ENCODE assay signal across 10 cellular contexts in the genomic region with DNA sequence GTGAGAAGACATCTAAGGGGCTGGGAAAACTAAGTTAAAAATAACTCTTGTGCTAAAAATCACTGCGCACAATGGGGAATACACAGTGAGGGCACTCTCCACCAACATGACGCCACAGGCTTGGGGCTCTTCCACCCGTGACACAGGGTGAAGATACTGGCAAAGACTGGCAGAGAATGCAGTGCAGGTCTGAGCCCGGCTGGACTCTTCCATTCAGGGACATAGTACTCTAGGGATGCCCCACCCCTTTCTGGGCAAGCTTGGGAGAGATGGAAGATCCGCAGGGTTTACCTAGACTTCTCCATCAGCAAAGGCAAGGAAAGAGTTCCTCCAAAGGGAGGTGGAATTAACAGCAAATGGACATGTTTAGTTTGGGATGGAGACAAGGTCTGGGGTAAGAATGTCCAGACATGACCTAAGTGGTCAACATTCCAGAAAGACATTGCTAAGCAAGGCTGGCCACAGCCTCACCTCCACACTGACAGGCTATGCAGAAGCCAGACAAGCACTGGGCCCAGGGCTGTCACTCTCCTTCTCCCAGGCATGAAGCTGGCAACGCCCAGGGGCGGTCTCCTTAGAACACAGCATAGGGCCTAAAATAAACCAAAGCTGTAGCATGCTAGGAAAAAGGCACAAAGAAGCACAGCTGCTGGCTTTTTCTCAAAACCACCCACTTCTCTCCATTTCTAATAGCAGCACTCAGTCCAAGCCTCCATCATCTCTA. TPM values are rescaled to one million over a fixed set of nuclear protein-coding genes. Genes with fewer than 3 reads are reported as not detected.
DNase-seq lines count a peak whose midpoint lies in the region; ATAC-seq, FAIRE-seq and TF ChIP-seq lines count a peak whose summit lies in the region.
"Had no signal": no experiment of that assay in that cellular context is flagged by ENCODE, and none has a peak within 500 bp of the region (broad histone marks: within the 10 kb centered on the region; RNA-seq: fewer than 3 reads in every experiment).

No MANE protein-coding gene starts in this region.

- no peak for ATAC-seq in GM21786 (IDR thresholded peaks at IDR 0.05; ENCODE audit: unreplicated experiment)
- ATAC-seq in GM18870 (IDR thresholded peaks at IDR 0.05; ENCODE audit: unreplicated experiment), result no peak
- ATAC-seq in GM23338, result no peak; the same call in 2 of the 3 replicates

- FAIRE-seq in urothelium cell line (lab: Jason Lieb, UNC), result no peak

- no peaks in the 10 kb centered on the region for H3K27me3 Mint-ChIP-seq in mesothelial cell of epicardium (ENCODE audit: low read depth)
- peaks cover 2% of the 10 kb centered on the region for H3K27me3 Mint-ChIP-seq in GM23338 (ENCODE audit: insufficient read depth, low read depth, poor library complexity)
- H3K27me3 Mint-ChIP-seq: dendritic cell treated with granulocyte-macrophage colony-stimulating factor and Interleukin-4, amounts not matched to agents 40 ng/mL and 50 ng/mL, for 4 days had no signal

- H3K9ac ChIP-seq in OCI-LY1 (ENCODE audit: low read length), result no peak overlapping the region

- H3K4me1 Mint-ChIP-seq in mesothelial cell of epicardium, result peaks cover 24% of the 10 kb centered on the region
- peaks cover 27% of the 10 kb centered on the region; the same call in 2 of the 3 replicates for H3K4me1 Mint-ChIP-seq in GM23338

- H3F3A ChIP-seq in OCI-LY1 (ENCODE audit: insufficient read depth, low read length) (no peaks in the 10 kb centered on the region), GM23338 (replicated peaks; ENCODE audit: low read depth) (no peaks in the 10 kb centered on the region)

- H3K27ac Mint-ChIP-seq in mesothelial cell of epicardium, result peak overlapping the region; percentile 48
- no peak overlapping the region; the same call in 1 of the 2 replicates for H3K27ac Mint-ChIP-seq in GM23338
- H3K27ac Mint-ChIP-seq: dendritic cell treated with granulocyte-macrophage colony-stimulating factor and Interleukin-4, amounts not matched to agents 40 ng/mL and 50 ng/mL, for 4 days had no signal

- TF ChIP-seq CTCF in OCI-LY1 (IDR thresholded peaks at IDR 0.05; ENCODE audit: low read length) (no peak), mesothelial cell of epicardium (IDR thresholded peaks at IDR 0.05; ENCODE audit: unreplicated experiment) (no peak), tibial artery (IDR thresholded peaks at IDR 0.05) (no peak), GM23338 (conservative IDR thresholded peaks at IDR 0.05; ENCODE audit: low read depth in 2 of 2) (no peak)

- peaks cover 5% of the 10 kb centered on the region for H3K9me3 Mint-ChIP-seq in mesothelial cell of epicardium
- no peaks in the 10 kb centered on the region for H3K9me3 Mint-ChIP-seq in GM23338
- H3K9me3 Mint-ChIP-seq: dendritic cell treated with granulocyte-macrophage colony-stimulating factor and Interleukin-4, amounts not matched to agents 40 ng/mL and 50 ng/mL, for 4 days had no signal

- no peaks in the 10 kb centered on the region for H3K9me3 ChIP-seq in OCI-LY1 (ENCODE audit: low read length)
- H3K9me3 ChIP-seq in tibial artery, result no peaks in the 10 kb centered on the region

- H3K27me3 ChIP-seq in OCI-LY1 (ENCODE audit: insufficient read depth, low read length) (no peaks in the 10 kb centered on the region), tibial artery (no peaks in the 10 kb centered on the region), GM23338 (ENCODE audit: insufficient read depth) (no peaks in the 10 kb centered on the region)

- H3K36me3 ChIP-seq in OCI-LY1 (ENCODE audit: insufficient read depth, low read length) (peaks cover 72% of the 10 kb centered on the region), tibial artery (peaks cover 0 to 7% (median 4%) of the 10 kb centered on the region in 3 donors), GM23338 (ENCODE audit: insufficient read depth) (peaks cover 8% of the 10 kb centered on the region)

- no peaks in the 10 kb centered on the region for H4K20me1 ChIP-seq in OCI-LY1 (ENCODE audit: insufficient read depth, low read length)
- 0 out of 2 replicates have a peak, but pooled peaks cover 6% of the 10 kb centered on the region for H4K20me1 ChIP-seq in GM23338 (replicated peaks; ENCODE audit: insufficient read depth)

- H3K27ac ChIP-seq in OCI-LY1 (ENCODE audit: low read depth, low read length, poor library complexity, severe bottlenecking), result peak overlapping the region; percentile 10
- H3K27ac ChIP-seq in epithelial cell of prostate, result peak overlapping the region; percentile 67
- H3K27ac ChIP-seq in tibial artery, result peak overlapping the region; percentile 84 to 85
- H3K27ac ChIP-seq in GM23338 (ENCODE audit: low read depth), result no peak overlapping the region

- H2AFZ ChIP-seq in OCI-LY1 (ENCODE audit: low read length) (no peak overlapping the region), GM23338 (no peak overlapping the region)

- H3K79me2 ChIP-seq in OCI-LY1 (ENCODE audit: insufficient read depth, low read length) (no peaks in the 10 kb centered on the region), GM23338 (replicated peaks; ENCODE audit: insufficient read depth) (peaks cover 3% of the 10 kb centered on the region; the same call in 1 of the 2 replicates)

- H3K36me3 Mint-ChIP-seq in mesothelial cell of epicardium (peaks cover 38% of the 10 kb centered on the region), GM23338 (ENCODE audit: low read depth) (peaks cover 30% of the 10 kb centered on the region)

- H3K4me1 ChIP-seq in OCI-LY1 (ENCODE audit: insufficient read depth, low read length, severe bottlenecking) (peaks cover 15% of the 10 kb centered on the region), tibial artery (peaks cover 0 to 100% (median 82%) of the 10 kb centered on the region in 4 donors), GM23338 (ENCODE audit: insufficient read depth) (no peaks in the 10 kb centered on the region; the same call in 1 of the 2 replicates)

- no peak for DNase-seq in epithelial cell of prostate (ENCODE audit: low read depth, low spot score)
- DNase-seq in mesothelial cell of epicardium (ENCODE audit: low spot score in 2 of 2, unreplicated experiment in 2 of 2), result no peak
- DNase-seq in tibial artery, result peak; percentile 85 to 92
- no peak for DNase-seq in GM23338 (ENCODE audit: low spot score)
- DNase-seq in urothelium cell line (ENCODE audit: low spot score), result no peak
- DNase-seq: NCI-H1048 had no signal

- intact Hi-C loops in tibial artery (cut with DNase I; ENCODE audit: low total_unique reads), result loop anchor here (5.0 kb wide), 2 partner anchors 117 to 317 kb away; no protein-coding TSS in a partner anchor

- H3K4me3 ChIP-seq in OCI-LY1 (ENCODE audit: low read depth, low read length, poor library complexity, severe bottlenecking), result no peak overlapping the region
- H3K4me3 ChIP-seq in tibial artery, result no peak overlapping the region
- H3K4me3 ChIP-seq in GM23338, result no peak overlapping the region

- H3K4me2 ChIP-seq in OCI-LY1 (ENCODE audit: low read length), result no peak overlapping the region
- H3K4me2 ChIP-seq in GM23338, result no peak overlapping the region

- no peak overlapping the region for H3K4me3 Mint-ChIP-seq in mesothelial cell of epicardium
- no peak overlapping the region for H3K4me3 Mint-ChIP-seq in GM23338
- H3K4me3 Mint-ChIP-seq: dendritic cell treated with granulocyte-macrophage colony-stimulating factor and Interleukin-4, amounts not matched to agents 40 ng/mL and 50 ng/mL, for 4 days had no signal

- H3K9me2 ChIP-seq in OCI-LY1 (ENCODE audit: low read depth, low read length), result no peaks in the 10 kb centered on the region
- H3K9me2 ChIP-seq in GM23338 (ENCODE audit: insufficient read depth), result peaks cover 5% of the 10 kb centered on the region; the same call in 1 of the 2 replicates

TF ChIP-seq in GM23338, 12 proteins besides CTCF, POLR2A, EP300 and RAD21 (continues in another document):
- TF ChIP-seq ZNF114 (CRISPR knock-in tag; IDR thresholded peaks at IDR 0.05), result no peak
- TF ChIP-seq ETS1 (IDR thresholded peaks at IDR 0.05), result no peak
- TF ChIP-seq CREB1 (CRISPR knock-in tag; IDR thresholded peaks at IDR 0.05; ENCODE audit: low read depth), result no peak
- no peak for TF ChIP-seq STAT1 (IDR thresholded peaks at IDR 0.05; ENCODE audit: unreplicated experiment)
- TF ChIP-seq POLR2AphosphoS5 (IDR thresholded peaks at IDR 0.05; ENCODE audit: low read depth), result no peak
- no peak for TF ChIP-seq EZH2 (IDR thresholded peaks at IDR 0.05; ENCODE audit: low read depth, unreplicated experiment)

RNA-seq across cellular contexts. Expression of gene XPNPEP1, which starts 28.1 kb away (rescaled TPM):
- 85.6 to 88.7 TPM (median 87.7 TPM) in 3 replicates for total RNA-seq in mesothelial cell of epicardium
- 55.8 and 60.5 TPM in 2 replicates for total RNA-seq in GM23338 (2014; rRNA removed; shearing (Covaris generic))
- 16.4 and 17.5 TPM in 2 replicates for polyA plus RNA-seq in GM23338 (2016; fragmentation: Nextera tagmentation; extraction: Ambion mirVana)

Comparison
In these comparisons a context has a peak if more than half of its experiments do, and no peak if none do; other contexts are left out.
1. DNase-seq: peak in tibial artery (2 of 2); none in epithelial cell of prostate (single experiment), mesothelial cell of epicardium (0 of 2), GM23338 (single experiment) and urothelium cell line (single experiment).